ENCODE assay signal across 27 cellular contexts in genomic region chr20:64006490-64006889, GRCh38. TPM values are rescaled to one million over a fixed set of nuclear protein-coding genes. Genes with fewer than 3 reads are reported as not detected.
"Had no signal": no experiment of that assay in that cellular context is flagged by ENCODE, and none has a peak within 500 bp of the region (broad histone marks: within the 10 kb centered on the region; RNA-seq: fewer than 3 reads in every experiment).

No MANE protein-coding gene starts in this region.

- H3K27me3 Mint-ChIP-seq: activated CD4-positive, alpha-beta memory T cell treated with anti-CD3 and anti-CD28 coated beads for 36 hours; activated CD4-positive, alpha-beta T cell treated with anti-CD3 and anti-CD28 coated beads, Interleukin-2, amount 10 ng/mL, durations not matched to agents 7 days and 5 days; activated naive CD4-positive, alpha-beta T cell treated with anti-CD3 and anti-CD28 coated beads, Interleukin-2, amount 10 ng/mL, durations not matched to agents 7 days and 5 days; activated naive CD8-positive, alpha-beta T cell treated with anti-CD3 and anti-CD28 coated beads for 36 hours; activated T-helper 17 cell treated with anti-CD3 and anti-CD28 coated beads, Interleukin-2, amount 50 U/mL, for 72 hours had no signal

- H3K4me2 ChIP-seq: KMS-11, SK-N-SH had no signal

- H3K9me3 Mint-ChIP-seq: activated T-helper 17 cell treated with anti-CD3 and anti-CD28 coated beads, Interleukin-2, amount 50 U/mL, for 72 hours had no signal

- H3K27ac Mint-ChIP-seq: activated CD4-positive, alpha-beta memory T cell treated with anti-CD3 and anti-CD28 coated beads for 36 hours; activated CD4-positive, alpha-beta T cell treated with anti-CD3 and anti-CD28 coated beads, Interleukin-2, amount 10 ng/mL, durations not matched to agents 7 days and 5 days; activated naive CD4-positive, alpha-beta T cell treated with anti-CD3 and anti-CD28 coated beads, Interleukin-2, amount 10 ng/mL, durations not matched to agents 7 days and 5 days; activated naive CD8-positive, alpha-beta T cell treated with anti-CD3 and anti-CD28 coated beads for 36 hours; T-helper 1 cell treated with Interleukin-12 subunit alpha and Interleukin-12 subunit beta and Interleukin-4 antibody, amounts not matched to agents 30 μg/mL and 1 μg/mL, for 36 hours had no signal

- DNase-seq: activated CD4-positive, alpha-beta memory T cell treated with anti-CD3 and anti-CD28 coated beads for 36 hours; activated CD4-positive, alpha-beta T cell treated with anti-CD3 and anti-CD28 coated beads, Interleukin-2, amount 10 ng/mL, durations not matched to agents 7 days and 5 days; activated CD4-positive, CD25-positive, alpha-beta regulatory T cell; activated gamma-delta T cell treated with Interleukin-2 at 50 U/mL for 16 hours; activated naive CD4-positive, alpha-beta T cell treated with anti-CD3 and anti-CD28 coated beads, Interleukin-2, amount 10 ng/mL, durations not matched to agents 7 days and 5 days; activated naive CD8-positive, alpha-beta T cell treated with anti-CD3 and anti-CD28 coated beads for 36 hours; activated T-cell treated with anti-CD3 and anti-CD28 coated beads for 4 hours; activated T-cell treated with anti-CD3 and anti-CD28 coated beads, Interleukin-2, amount 50 U/mL, for 48 hours; brain microvascular endothelial cell; cerebellar nuclear complex; NCI-H1092; NCI-H1417 treated with DMSO at 0.1 percent for 48 hours; NCI-H1694; NCI-H2029; NCI-H446; NCI-H524; Peyer's patch; Right ventricle myocardium superior; SJCRH30; SK-N-SH; T1000 had no signal

- H3K4me1 ChIP-seq: Peyer's patch had no signal

- H3K9ac ChIP-seq: KMS-11, SK-N-SH had no signal

- H3K4me3 Mint-ChIP-seq: activated CD4-positive, alpha-beta memory T cell treated with anti-CD3 and anti-CD28 coated beads for 36 hours; activated CD4-positive, alpha-beta T cell treated with anti-CD3 and anti-CD28 coated beads, Interleukin-2, amount 10 ng/mL, durations not matched to agents 7 days and 5 days; activated naive CD4-positive, alpha-beta T cell treated with anti-CD3 and anti-CD28 coated beads, Interleukin-2, amount 10 ng/mL, durations not matched to agents 7 days and 5 days; activated naive CD8-positive, alpha-beta T cell treated with anti-CD3 and anti-CD28 coated beads for 36 hours; T-helper 1 cell treated with Interleukin-12 subunit alpha and Interleukin-12 subunit beta and Interleukin-4 antibody, amounts not matched to agents 30 μg/mL and 1 μg/mL, for 36 hours had no signal

- ATAC-seq: activated T-helper 17 cell treated with anti-CD3 and anti-CD28 coated beads, Interleukin-2, amount 50 U/mL, for 72 hours had no signal

- H3K9me3 ChIP-seq: SK-N-SH had no signal

- H3K27me3 ChIP-seq: brain microvascular endothelial cell, cardiac muscle cell, Peyer's patch, SJCRH30 had no signal

- H3K27ac ChIP-seq: brain microvascular endothelial cell, cardiac muscle cell, KMS-11, Peyer's patch, RWPE1, SJCRH30 had no signal

- H3K4me3 ChIP-seq: cardiac muscle cell, Peyer's patch, SJCRH30 had no signal

RNA-seq across cellular contexts. Expression of gene SAMD10, which starts 27.0 kb away (rescaled TPM):
- total RNA-seq: SJCRH30 had no signal

RNA-seq across cellular contexts. Expression of gene SOX18, which starts 42.9 kb away (rescaled TPM):
- total RNA-seq: activated CD4-positive, alpha-beta memory T cell treated with anti-CD3 and anti-CD28 coated beads for 36 hours; activated CD8-positive, alpha-beta memory T cell treated with anti-CD3 and anti-CD28 coated beads for 36 hours; activated naive CD8-positive, alpha-beta T cell treated with anti-CD3 and anti-CD28 coated beads for 36 hours had no signal
- polyA plus RNA-seq: cardiac muscle cell, SK-N-SH had no signal
